ENCODE assay signal across 8 cellular contexts in genomic region chr3:191328963-191329653, GRCh38. TPM values are rescaled to one million over a fixed set of nuclear protein-coding genes. Genes with fewer than 3 reads are reported as not detected.
DNase-seq lines count a peak whose midpoint lies in the region; ATAC-seq and TF ChIP-seq lines count a peak whose summit lies in the region.

TSS of gene CCDC50 (plus strand) at chr3:191329394. CDS start at chr3:191329675, 281 bp downstream.

- H3K4me2 ChIP-seq in SK-N-SH, result peak within 1 kb of the TSS; percentile 82

- peak; percentile 88 for DNase-seq in GM13976 (ENCODE audit: low spot score)
- peak; percentile 72 for DNase-seq in NAMALWA (ENCODE audit: low spot score)
- DNase-seq in SK-N-SH, result peak; percentile 90
- peak; percentile 90 for DNase-seq in left cardiac atrium
- peak; percentile 56 for DNase-seq in pons (ENCODE audit: low spot score)
- DNase-seq in GDM1 (lab: John Stamatoyannopoulos, UW), result no peak

- H3K36me3 ChIP-seq in SK-N-SH (replicated peaks in 1 of 2; ENCODE audit: control insufficient read depth in 1 of 2, insufficient read depth in 2 of 2, low read length in 1 of 2), result no peaks in the 10 kb centered on the region

- no peaks in the 10 kb centered on the region; the same call in 1 of the 2 replicates for H4K20me1 ChIP-seq in SK-N-SH (ENCODE audit: insufficient read depth)

- no peaks in the 10 kb centered on the region for H3K27me3 ChIP-seq in SK-N-SH (ENCODE audit: insufficient read depth)

- peaks cover 25% of the 10 kb centered on the region for H3F3A ChIP-seq in SK-N-SH (replicated peaks; ENCODE audit: insufficient read depth)

- POLR2A ChIA-PET in SK-N-SH (lab: Yijun Ruan, JAX), result interaction anchor here (1.3 kb wide), 1 partner anchor 16 kb away, joined by 3 read pairs; no protein-coding TSS in a partner anchor

- TF ChIP-seq RAD21 in SK-N-SH (IDR thresholded peaks at IDR 0.05; ENCODE audit: low read length), result 0 out of 2 replicates have a peak, but pooled peaks have one; percentile 8

- in situ Hi-C loops in GM13976 (cut with MboI; ENCODE audit: low sequenced_read_pairs, unreplicated experiment), result no loop called here

- peak within 1 kb of the TSS; percentile 94 for H3K9ac ChIP-seq in SK-N-SH

- WGBS in SK-N-SH (ENCODE audit: low lambda C conversion rate), result 2% methylated on average over 16 of the region's 63 CpGs

- TF ChIP-seq CTCF in GM13976 (IDR thresholded peaks at IDR 0.05; ENCODE audit: borderline replicate concordance, control extremely low read depth, extremely low read depth, insufficient read depth, missing control alignments) (no peak), SK-N-SH (IDR thresholded peaks at IDR 0.05) (no peak)

- no peaks in the 10 kb centered on the region for H3K9me2 ChIP-seq in SK-N-SH

- peak within 1 kb of the TSS; percentile 85 to 92 for H3K27ac ChIP-seq in SK-N-SH (ENCODE audit: low read depth in 2 of 2, low read length in 1 of 2)
- H3K27ac ChIP-seq in angular gyrus (ENCODE audit: low read depth, low read length), result peak within 1 kb of the TSS; percentile 79

- H3K79me2 ChIP-seq in SK-N-SH (ENCODE audit: insufficient read depth), result peaks cover 49% of the 10 kb centered on the region

- H3K4me1 ChIP-seq in SK-N-SH (ENCODE audit: control insufficient read depth in 1 of 2, insufficient read depth in 2 of 2, low read depth in 1 of 2, low read length in 1 of 2), result peaks cover 18 to 36% of the 10 kb centered on the region in 2 experiments; a peak in 3 of 4 replicates

- ATAC-seq in HG02571 (IDR thresholded peaks at IDR 0.05; ENCODE audit: unreplicated experiment) (peak; percentile 72), left cardiac atrium (peak; percentile 90 to 92)

- H3K9me3 ChIP-seq in SK-N-SH, result no peaks in the 10 kb centered on the region

- peak within 1 kb of the TSS; percentile 97 for H2AFZ ChIP-seq in SK-N-SH (ENCODE audit: low read depth)

- TF ChIP-seq EP300 in SK-N-SH (IDR thresholded peaks at IDR 0.05; ENCODE audit: borderline replicate concordance in 1 of 2, low read depth in 1 of 2, low read length in 1 of 2), result peak in 1 of 2 experiments; percentile 52; a peak in 1 of 4 replicates

- CTCF ChIA-PET in SK-N-SH (lab: Yijun Ruan, JAX), result no interaction called here

- peak within 1 kb of the TSS; percentile 93 for H3K4me3 ChIP-seq in SK-N-SH (ENCODE audit: low read depth in 2 of 2, low read length in 1 of 2)

- intact Hi-C loops in left cardiac atrium (cut with DNase I), result loop anchor here in 1 of 2 donors (5.0 kb wide), 1 partner anchor 82 kb away; no protein-coding TSS in a partner anchor

TF ChIP-seq in SK-N-SH, 30 proteins besides CTCF, POLR2A, EP300 and RAD21 (continues in another document):
- TF ChIP-seq USF1 (IDR thresholded peaks at IDR 0.05; ENCODE audit: borderline replicate concordance, low read depth) (no peak), USF2 (IDR thresholded peaks at IDR 0.05; ENCODE audit: borderline replicate concordance, low read depth, low read length) (no peak), NFIC (IDR thresholded peaks at IDR 0.05; ENCODE audit: borderline replicate concordance) (no peak), GABPA (IDR thresholded peaks at IDR 0.05; ENCODE audit: low read depth) (peak; percentile 45; the same call in 1 of the 2 replicates), FOXJ3 (CRISPR knock-in tag; IDR thresholded peaks at IDR 0.05) (no peak), POLR2AphosphoS5 (IDR thresholded peaks at IDR 0.05; ENCODE audit: low read depth, low read length) (peak; percentile 67), MXI1 (IDR thresholded peaks at IDR 0.05; ENCODE audit: low read depth, low read length) (peak; percentile 66), YY1 (IDR thresholded peaks at IDR 0.05; ENCODE audit: low read depth) (peak; percentile 30; the same call in 1 of the 2 replicates), FOXM1 (IDR thresholded peaks at IDR 0.05; ENCODE audit: low read depth) (no peak), REST (IDR thresholded peaks at IDR 0.05; ENCODE audit: low read depth, low read length) (peak; percentile 53; the same call in 1 of the 2 replicates), SIN3A (IDR thresholded peaks at IDR 0.05; ENCODE audit: borderline replicate concordance, low read depth, low read length) (no peak; the same call in 1 of the 2 replicates), ELF1 (IDR thresholded peaks at IDR 0.05) (peak; percentile 86), JUND (IDR thresholded peaks at IDR 0.05) (no peak), MAX (IDR thresholded peaks at IDR 0.05; ENCODE audit: low read depth) (no peak), NRF1 (IDR thresholded peaks at IDR 0.05; ENCODE audit: low read depth, low read length) (no peak), MEF2A (IDR thresholded peaks at IDR 0.05; ENCODE audit: borderline replicate concordance, low read depth) (no peak), FOSL2 (IDR thresholded peaks at IDR 0.05; ENCODE audit: borderline replicate concordance, low read depth) (no peak), RFX5 (IDR thresholded peaks at IDR 0.05; ENCODE audit: low read length) (0 out of 2 replicates have a peak, but pooled peaks have one; percentile 41), TCF12 (IDR thresholded peaks at IDR 0.05) (no peak), RCOR1 (IDR thresholded peaks at IDR 0.05; ENCODE audit: low read length) (no peak), SMC3 (IDR thresholded peaks at IDR 0.05; ENCODE audit: low read depth, low read length) (no peak), EZH2phosphoT487 (IDR thresholded peaks at IDR 0.05; ENCODE audit: borderline replicate concordance, low read depth) (no peak)
- TF ChIP-seq, protein P1, sequence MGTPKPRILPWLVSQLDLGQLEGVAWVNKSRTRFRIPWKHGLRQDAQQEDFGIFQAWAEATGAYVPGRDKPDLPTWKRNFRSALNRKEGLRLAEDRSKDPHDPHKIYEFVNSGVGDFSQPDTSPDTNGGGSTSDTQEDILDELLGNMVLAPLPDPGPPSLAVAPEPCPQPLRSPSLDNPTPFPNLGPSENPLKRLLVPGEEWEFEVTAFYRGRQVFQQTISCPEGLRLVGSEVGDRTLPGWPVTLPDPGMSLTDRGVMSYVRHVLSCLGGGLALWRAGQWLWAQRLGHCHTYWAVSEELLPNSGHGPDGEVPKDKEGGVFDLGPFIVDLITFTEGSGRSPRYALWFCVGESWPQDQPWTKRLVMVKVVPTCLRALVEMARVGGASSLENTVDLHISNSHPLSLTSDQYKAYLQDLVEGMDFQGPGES (IDR thresholded peaks at IDR 0.05; ENCODE audit: low read depth, low read length), result no peak
- TF ChIP-seq, protein P2, sequence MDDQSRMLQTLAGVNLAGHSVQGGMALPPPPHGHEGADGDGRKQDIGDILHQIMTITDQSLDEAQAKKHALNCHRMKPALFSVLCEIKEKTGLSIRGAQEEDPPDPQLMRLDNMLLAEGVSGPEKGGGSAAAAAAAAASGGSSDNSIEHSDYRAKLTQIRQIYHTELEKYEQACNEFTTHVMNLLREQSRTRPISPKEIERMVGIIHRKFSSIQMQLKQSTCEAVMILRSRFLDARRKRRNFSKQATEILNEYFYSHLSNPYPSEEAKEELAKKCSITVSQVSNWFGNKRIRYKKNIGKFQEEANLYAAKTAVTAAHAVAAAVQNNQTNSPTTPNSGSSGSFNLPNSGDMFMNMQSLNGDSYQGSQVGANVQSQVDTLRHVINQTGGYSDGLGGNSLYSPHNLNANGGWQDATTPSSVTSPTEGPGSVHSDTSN (IDR thresholded peaks at IDR 0.05), result no peak

RNA-seq across cellular contexts. Expression of gene CCDC50, which starts in this region (rescaled TPM):
- polyA plus RNA-seq in SK-N-SH (2012; rRNA removed), result 21.9 and 23.6 TPM in 2 replicates
- 28.2 and 33.5 TPM in 2 replicates for polyA plus RNA-seq in SK-N-SH (2012; cell fraction: cytosol; rRNA removed)
- 15.1 and 22.2 TPM in 2 replicates for polyA plus RNA-seq in SK-N-SH (2012; cell fraction: nucleus; rRNA removed)
- total RNA-seq in left cardiac atrium, result 10 to 100 TPM; 53.1 to 69.0 TPM
